6 cellular contexts compared by ENCODE assay signal in genomic region chr1:15047237-15047636, GRCh38.
"Had no signal": no experiment of that assay in that cellular context is flagged by ENCODE, and none has a peak within 500 bp of the region (broad histone marks: within the 10 kb centered on the region; RNA-seq: fewer than 3 reads in every experiment).

No MANE protein-coding gene starts in this region.

- H3K27ac ChIP-seq: ascending aorta, cardiac muscle cell, VCaP had no signal

- H3K4me3 ChIP-seq: ascending aorta, cardiac muscle cell had no signal

- H3K27me3 ChIP-seq: ascending aorta, cardiac muscle cell had no signal

- H3K9me3 ChIP-seq: ascending aorta had no signal

- H3K4me1 ChIP-seq: ascending aorta had no signal

- FAIRE-seq: bronchial epithelial cell, TTC549 had no signal

- DNase-seq: activated gamma-delta T cell had no signal

- H3K36me3 ChIP-seq: cardiac muscle cell had no signal
